10 cellular contexts compared by ENCODE assay signal in genomic region chr18:63444567-63444966, GRCh38. TPM values are rescaled to one million over a fixed set of nuclear protein-coding genes. Genes with fewer than 3 reads are reported as not detected.
DNase-seq lines count a peak whose midpoint lies in the region; ATAC-seq, FAIRE-seq and TF ChIP-seq lines count a peak whose summit lies in the region.
"Had no signal": no experiment of that assay in that cellular context is flagged by ENCODE, and none has a peak within 500 bp of the region (broad histone marks: within the 10 kb centered on the region; RNA-seq: fewer than 3 reads in every experiment).

No MANE protein-coding gene starts in this region.

- no peak overlapping the region for H3K23ac ChIP-seq in neuronal stem cell (ENCODE audit: low read depth, low read length, poor library complexity)

- H3K4me3 ChIP-seq in AG10803 (ENCODE audit: low read length) (no peak overlapping the region), lower lobe of right lung (no peak overlapping the region), kidney (ENCODE audit: low read length in 2 of 2) (no peak overlapping the region), neuronal stem cell (ENCODE audit: low read length in 2 of 2) (no peak overlapping the region)

- H3K9me3 ChIP-seq in lower lobe of right lung (no peaks in the 10 kb centered on the region), kidney (ENCODE audit: control insufficient read depth in 1 of 2, low read length in 2 of 2) (no peaks in the 10 kb centered on the region), neuronal stem cell (replicated peaks in 1 of 2; ENCODE audit: control insufficient read depth in 2 of 2, insufficient read depth in 1 of 2, low read depth in 1 of 2, low read length in 2 of 2) (no peaks in the 10 kb centered on the region)

- ATAC-seq in HG03175 (IDR thresholded peaks at IDR 0.05; ENCODE audit: unreplicated experiment) (peak; percentile 60), lower lobe of right lung (peak; percentile 58 to 74)
- ATAC-seq in activated naive CD8-positive, alpha-beta T cell treated with anti-CD3 and anti-CD28 coated beads, Interleukin-2, amount 50 U/mL, for 24 hours, result no peak

- no peak overlapping the region for H4K91ac ChIP-seq in neuronal stem cell (ENCODE audit: low read depth, low read length, poor library complexity)

- H3K4ac ChIP-seq in neuronal stem cell (ENCODE audit: low read length), result no peak overlapping the region

- H3K4me2 ChIP-seq in neuronal stem cell (ENCODE audit: insufficient read depth, low read length, poor library complexity, severe bottlenecking), result no peak overlapping the region

- H2BK15ac ChIP-seq in neuronal stem cell (ENCODE audit: low read length), result no peak overlapping the region

- H2BK120ac ChIP-seq in neuronal stem cell (ENCODE audit: low read depth, low read length), result no peak overlapping the region

- no peaks in the 10 kb centered on the region for H3K27me3 Mint-ChIP-seq in activated naive CD8-positive, alpha-beta T cell treated with anti-CD3 and anti-CD28 coated beads, Interleukin-2, amount 50 U/mL, for 24 hours

- H3K27me3 ChIP-seq in lower lobe of right lung (ENCODE audit: low read depth) (no peaks in the 10 kb centered on the region), neuronal stem cell (ENCODE audit: control insufficient read depth in 3 of 3, insufficient read depth in 3 of 3, low read depth in 1 of 3, low read length in 3 of 3) (peaks cover 0 to 21% (median 0%) of the 10 kb centered on the region in 3 experiments)

- no peaks in the 10 kb centered on the region for H3K36me3 ChIP-seq in lower lobe of right lung
- H3K36me3 ChIP-seq in kidney (ENCODE audit: control insufficient read depth in 1 of 2, insufficient read depth in 2 of 2, low read length in 2 of 2), result no peaks in the 10 kb centered on the region
- H3K36me3 ChIP-seq in neuronal stem cell (replicated peaks in 1 of 2; ENCODE audit: control insufficient read depth in 2 of 2, insufficient read depth in 2 of 2, low read length in 2 of 2), result no peaks in the 10 kb centered on the region

- no peak overlapping the region for H3K27ac Mint-ChIP-seq in activated naive CD8-positive, alpha-beta T cell treated with anti-CD3 and anti-CD28 coated beads, Interleukin-2, amount 50 U/mL, for 24 hours

- H3K79me1 ChIP-seq in neuronal stem cell (ENCODE audit: low read depth, low read length), result no peaks in the 10 kb centered on the region

- H3K9ac ChIP-seq in kidney (ENCODE audit: low read length in 2 of 2) (no peak overlapping the region), neuronal stem cell (ENCODE audit: low read depth, low read length, poor library complexity) (no peak overlapping the region)

- H2AK5ac ChIP-seq in neuronal stem cell (ENCODE audit: low read depth, low read length), result no peak overlapping the region

- TF ChIP-seq CTCF in AG10803 (conservative IDR thresholded peaks at IDR 0.05; ENCODE audit: low read length) (no peak), lower lobe of right lung (IDR thresholded peaks at IDR 0.05) (no peak), kidney (IDR thresholded peaks at IDR 0.05; ENCODE audit: borderline replicate concordance, extremely low read depth, insufficient read depth) (no peak)

- no peaks in the 10 kb centered on the region for H3K36me3 Mint-ChIP-seq in activated naive CD8-positive, alpha-beta T cell treated with anti-CD3 and anti-CD28 coated beads, Interleukin-2, amount 50 U/mL, for 24 hours (ENCODE audit: low read depth)

- H3K4me1 ChIP-seq in lower lobe of right lung, result peaks cover 4% of the 10 kb centered on the region
- H3K4me1 ChIP-seq in kidney (ENCODE audit: control insufficient read depth in 1 of 2, insufficient read depth in 1 of 2, low read depth in 1 of 2, low read length in 2 of 2), result no peaks in the 10 kb centered on the region
- no peaks in the 10 kb centered on the region for H3K4me1 ChIP-seq in neuronal stem cell (ENCODE audit: control insufficient read depth in 2 of 2, insufficient read depth in 1 of 2, low read depth in 1 of 2, low read length in 2 of 2)

- peak overlapping the region; percentile 53 for H3K27ac ChIP-seq in lower lobe of right lung
- H3K27ac ChIP-seq in kidney (ENCODE audit: low read depth in 2 of 2, low read length in 2 of 2), result no peak overlapping the region
- no peak overlapping the region for H3K27ac ChIP-seq in neuronal stem cell (replicated peaks; ENCODE audit: low read length)

- H3K18ac ChIP-seq in neuronal stem cell (ENCODE audit: low read length), result no peak overlapping the region

- no peak overlapping the region for H2AFZ ChIP-seq in neuronal stem cell (ENCODE audit: low read length)

- intact Hi-C loops in lower lobe of right lung (cut with DNase I), result no loop called here
- intact Hi-C loops in kidney (cut with DNase I), result no loop called here

- no CpG with 5 or more reads among the region's 6 CpGs for WGBS in neuronal stem cell (ENCODE audit: extremely low coverage in 2 of 2, insufficient read length in 2 of 2, insufficient replicate concordance in 1 of 2), 2 donors

- H3K14ac ChIP-seq in neuronal stem cell (ENCODE audit: low read length), result no peak overlapping the region

- DNase-seq in AG10803 (ENCODE audit: low read depth) (peak; percentile 91), amniotic epithelial cell (ENCODE audit: low read depth) (peak; percentile 90), lower lobe of right lung (no peak), SW 1271 (lab: John Stamatoyannopoulos, UW) (no peak), kidney (no peak), neuronal stem cell (ENCODE audit: low spot score) (no peak)
- DNase-seq in activated naive CD8-positive, alpha-beta T cell treated with anti-CD3 and anti-CD28 coated beads, Interleukin-2, amount 50 U/mL, for 24 hours, result no peak
- DNase-seq: DMS 273 treated with DMSO at 0.1 percent for 48 hours had no signal

- no peaks in the 10 kb centered on the region for H3K9me3 Mint-ChIP-seq in activated naive CD8-positive, alpha-beta T cell treated with anti-CD3 and anti-CD28 coated beads, Interleukin-2, amount 50 U/mL, for 24 hours

- no peak overlapping the region for H2BK5ac ChIP-seq in neuronal stem cell (ENCODE audit: low read length)

- H4K8ac ChIP-seq in neuronal stem cell (ENCODE audit: low read depth, low read length), result no peak overlapping the region

- no peak for FAIRE-seq in kidney (lab: Jason Lieb, UNC)
- FAIRE-seq: islet of Langerhans had no signal

- H3K4me3 Mint-ChIP-seq in activated naive CD8-positive, alpha-beta T cell treated with anti-CD3 and anti-CD28 coated beads, Interleukin-2, amount 50 U/mL, for 24 hours, result no peak overlapping the region

- H2BK12ac ChIP-seq in neuronal stem cell (ENCODE audit: low read length), result no peak overlapping the region

- peaks cover 3% of the 10 kb centered on the region for H3K4me1 Mint-ChIP-seq in activated naive CD8-positive, alpha-beta T cell treated with anti-CD3 and anti-CD28 coated beads, Interleukin-2, amount 50 U/mL, for 24 hours

RNA-seq across cellular contexts. Expression of gene VPS4B, which starts 22.3 kb away (rescaled TPM):
- total RNA-seq in lower lobe of right lung, result 63.6 TPM
- 63.7 TPM for total RNA-seq in kidney
- polyA plus RNA-seq in kidney (ENCODE audit: insufficient read depth, low read depth, low replicate concordance), result 15.7 TPM
- polyA plus RNA-seq in neuronal stem cell (2013, experiment 1 of 2), result 32.7 TPM
- polyA plus RNA-seq in neuronal stem cell (2013, experiment 2 of 2), result 33.3 TPM

RNA-seq across cellular contexts. Expression of gene SERPINB5, which starts 32.2 kb away (rescaled TPM):
- total RNA-seq in lower lobe of right lung, result not detected
- not detected for total RNA-seq in kidney
- polyA plus RNA-seq in kidney (ENCODE audit: insufficient read depth, low read depth, low replicate concordance), result not detected
- not detected for polyA plus RNA-seq in neuronal stem cell (2013, experiment 1 of 2)
- polyA plus RNA-seq in neuronal stem cell (2013, experiment 2 of 2), result not detected

Comparison
In these comparisons a context has a peak if more than half of its experiments do, and no peak if none do; other contexts are left out.
1. DNase-seq: peak in AG10803 (single experiment) and amniotic epithelial cell (single experiment); none in lower lobe of right lung (single experiment), SW 1271 (0 of 2), activated naive CD8-positive, alpha-beta T cell treated with anti-CD3 and anti-CD28 coated beads, Interleukin-2, amount 50 U/mL, for 24 hours (single experiment), kidney (single experiment) and neuronal stem cell (single experiment).